16 cellular contexts compared by ENCODE assay signal in genomic region chr17:15896834-15897233, GRCh38.
"Had no signal": no experiment of that assay in that cellular context is flagged by ENCODE, and none has a peak within 500 bp of the region (broad histone marks: within the 10 kb centered on the region; RNA-seq: fewer than 3 reads in every experiment).

No MANE protein-coding gene starts in this region.

- H3K27ac Mint-ChIP-seq: stimulated activated effector memory CD8-positive, alpha-beta T cell treated with anti-CD3 and anti-CD28 coated beads, Interleukin-12 subunit alpha, Interleukin-12 subunit beta, amount 100 ng/mL, for 72 hours had no signal

- H3K36me3 ChIP-seq: colonic mucosa, esophagus muscularis mucosa, left ventricle myocardium inferior, transverse colon had no signal

- DNase-seq: activated CD4-positive, alpha-beta T cell treated with anti-CD3 and anti-CD28 coated beads, Interleukin-2, amount 50 U/mL, for 48 hours; activated CD4-positive, CD25-positive, alpha-beta regulatory T cell treated with anti-CD3 and anti-CD28 coated beads, Interleukin-2, amount 50 U/mL, for 72 hours; activated T-cell treated with anti-CD3 and anti-CD28 coated beads, Interleukin-2, amount 50 U/mL, for 72 hours; amniotic stem cell; caudate nucleus; colonic mucosa; left ventricle myocardium inferior; mucosa of descending colon; nucleus accumbens; posterior cingulate gyrus; retina; transverse colon had no signal

- H3K36me3 Mint-ChIP-seq: stimulated activated effector memory CD8-positive, alpha-beta T cell treated with anti-CD3 and anti-CD28 coated beads, Interleukin-12 subunit alpha, Interleukin-12 subunit beta, amount 100 ng/mL, for 72 hours had no signal

- ATAC-seq: mucosa of descending colon; stimulated activated effector memory CD8-positive, alpha-beta T cell treated with anti-CD3 and anti-CD28 coated beads, Interleukin-12 subunit alpha, Interleukin-12 subunit beta, amount 100 ng/mL, for 72 hours had no signal

- H3K4me3 Mint-ChIP-seq: nephron had no signal

- H3K27ac ChIP-seq: colonic mucosa, esophagus muscularis mucosa, hepatocyte, left ventricle myocardium inferior, transverse colon had no signal

- H3K9me3 ChIP-seq: colonic mucosa, esophagus muscularis mucosa, left ventricle myocardium inferior, mucosa of descending colon, transverse colon had no signal
